ENCODE assay signal across 11 cellular contexts in genomic region chr19:38039966-38040365, GRCh38.
DNase-seq lines count a peak whose midpoint lies in the region; ATAC-seq and TF ChIP-seq lines count a peak whose summit lies in the region.
"Had no signal": no experiment of that assay in that cellular context is flagged by ENCODE, and none has a peak within 500 bp of the region (broad histone marks: within the 10 kb centered on the region; RNA-seq: fewer than 3 reads in every experiment).

No MANE protein-coding gene starts in this region.

- no peaks in the 10 kb centered on the region for H3K9me3 ChIP-seq in RWPE2 (ENCODE audit: severe bottlenecking)
- H3K9me3 ChIP-seq in right lobe of liver: no peaks in the 10 kb centered on the region
- no peaks in the 10 kb centered on the region for H3K9me3 ChIP-seq in gastroesophageal sphincter
- H3K9me3 ChIP-seq: lower lobe of right lung had no signal

- H3K27ac ChIP-seq in RWPE2 (ENCODE audit: poor library complexity, severe bottlenecking) (peak overlapping the region; percentile 82), right lobe of liver (no peak overlapping the region), gastroesophageal sphincter (no peak overlapping the region)
- H3K27ac ChIP-seq: lower lobe of right lung had no signal

- 85% methylated on average over 6 of the region's 6 CpGs for WGBS in right lobe of liver (ENCODE audit: insufficient coverage, low coverage, low lambda C conversion rate, missing lambda C conversion rate)
- WGBS in gastroesophageal sphincter (ENCODE audit: low coverage in 1 of 2), 2 donors: 83 to 89% methylated on average over 6 of the region's 6 CpGs

- H3K36me3 ChIP-seq in RWPE2 (ENCODE audit: low read depth): peaks cover 9% of the 10 kb centered on the region
- no peaks in the 10 kb centered on the region for H3K36me3 ChIP-seq in right lobe of liver
- no peaks in the 10 kb centered on the region for H3K36me3 ChIP-seq in gastroesophageal sphincter
- H3K36me3 ChIP-seq: lower lobe of right lung had no signal

- TF ChIP-seq CTCF in RWPE2 (IDR thresholded peaks at IDR 0.05; ENCODE audit: poor library complexity, severe bottlenecking): no peak
- TF ChIP-seq CTCF in right lobe of liver (IDR thresholded peaks at IDR 0.05): no peak
- TF ChIP-seq CTCF in gastroesophageal sphincter (IDR thresholded peaks at IDR 0.05): no peak

- no peak overlapping the region for H3K4me3 ChIP-seq in RWPE2 (ENCODE audit: severe bottlenecking)
- no peak overlapping the region for H3K4me3 ChIP-seq in right lobe of liver
- no peak overlapping the region for H3K4me3 ChIP-seq in gastroesophageal sphincter
- H3K4me3 ChIP-seq: lower lobe of right lung had no signal

- no peak for TF ChIP-seq EP300 in gastroesophageal sphincter (IDR thresholded peaks at IDR 0.05)

- DNase-seq in 8988T (peak; percentile 93), EL (peak; percentile 93), RWPE2 (ENCODE audit: low spot score) (no peak), fibroblast of gingiva (ENCODE audit: low read depth) (peak; percentile 46), right lobe of liver (no peak), NCI-H2196 treated with DMSO at 0.1 percent for 48 hours (lab: John Stamatoyannopoulos, UW; ENCODE audit: unreplicated experiment) (no peak)
- DNase-seq: CD4-positive, alpha-beta memory T cell; lower lobe of right lung; NK-92 treated with Interleukin-12 subunit alpha and Interleukin-12 subunit beta, amount 100 ng/mL, for 24 hours had no signal

- H3K4me1 ChIP-seq in RWPE2 (ENCODE audit: insufficient read depth, poor library complexity, severe bottlenecking) (peaks cover 12% of the 10 kb centered on the region), right lobe of liver (peaks cover 0 to 7% (median 0%) of the 10 kb centered on the region in 4 donors), gastroesophageal sphincter (peaks cover 0 to 13% (median 0%) of the 10 kb centered on the region in 3 donors)

- intact Hi-C loops in right lobe of liver (cut with DNase I): no loop called here

- H3K27me3 ChIP-seq in RWPE2 (ENCODE audit: insufficient read depth, poor library complexity, severe bottlenecking) (no peaks in the 10 kb centered on the region), right lobe of liver (no peaks in the 10 kb centered on the region), gastroesophageal sphincter (no peaks in the 10 kb centered on the region)

- ATAC-seq in RWPE2 (ENCODE audit: low read depth) (peak; percentile 83), right lobe of liver (no peak), GM19467 (IDR thresholded peaks at IDR 0.05; ENCODE audit: unreplicated experiment) (no peak), gastroesophageal sphincter (no peak)
- ATAC-seq: lower lobe of right lung had no signal

- no peak for TF ChIP-seq POLR2A in right lobe of liver (IDR thresholded peaks at IDR 0.05)
- no peak for TF ChIP-seq POLR2A in gastroesophageal sphincter (IDR thresholded peaks at IDR 0.05)

Comparison
In these comparisons a context has a peak if more than half of its experiments do, and no peak if none do; other contexts are left out.
1. DNase-seq: peak in 8988T (single experiment), EL (single experiment) and fibroblast of gingiva (single experiment); none in RWPE2 (single experiment), right lobe of liver (0 of 3) and NCI-H2196 treated with DMSO at 0.1 percent for 48 hours (single experiment).